9 cellular contexts compared by ENCODE assay signal in the genomic region with DNA sequence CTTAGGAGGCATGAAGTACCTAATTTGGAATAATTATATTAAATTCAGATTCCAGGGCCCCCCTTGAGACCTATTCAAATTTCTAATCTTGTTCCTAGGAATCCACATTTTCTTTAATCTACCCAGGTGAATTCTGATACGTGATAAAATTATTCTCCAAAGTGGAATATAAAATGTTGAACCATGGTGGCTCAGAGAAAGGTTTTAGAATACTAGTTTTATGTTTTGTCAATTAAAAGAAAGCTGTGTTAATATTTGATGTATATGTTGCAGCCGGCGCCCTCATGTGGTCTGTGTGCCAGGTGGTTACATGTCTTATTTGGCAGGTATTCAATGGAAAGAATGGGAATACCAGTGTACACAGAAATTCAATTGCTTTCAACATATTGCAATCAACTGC.
DNase-seq lines count a peak whose midpoint lies in the region; ATAC-seq and TF ChIP-seq lines count a peak whose summit lies in the region.
"Had no signal": no experiment of that assay in that cellular context is flagged by ENCODE, and none has a peak within 500 bp of the region (broad histone marks: within the 10 kb centered on the region; RNA-seq: fewer than 3 reads in every experiment).

No MANE protein-coding gene starts in this region.

- TF ChIP-seq CTCF in fibroblast of mammary gland (conservative IDR thresholded peaks at IDR 0.05; ENCODE audit: control insufficient read depth, insufficient read depth, low read depth, low read length) (peak; percentile 36), uterus (IDR thresholded peaks at IDR 0.05) (no peak)

- H3K36me3 ChIP-seq in uterus, result no peaks in the 10 kb centered on the region

- H3K27me3 ChIP-seq in uterus, result no peaks in the 10 kb centered on the region

- H3K27ac ChIP-seq in uterus, result no peak overlapping the region

- no peak for TF ChIP-seq POLR2A in uterus (IDR thresholded peaks at IDR 0.05)

- DNase-seq in Right ventricle myocardium superior, result peak; percentile 39
- no peak for DNase-seq in left cardiac atrium
- DNase-seq in OCI-M1 (lab: John Stamatoyannopoulos, UW), result peak; percentile 7
- DNase-seq in fibroblast of mammary gland (ENCODE audit: low read depth), result peak; percentile 41
- no peak for DNase-seq in NCI-H446 treated with DMSO at 0.1 percent for 48 hours (lab: John Stamatoyannopoulos, UW)
- no peak for DNase-seq in uterus
- DNase-seq: stimulated activated naive CD8-positive, alpha-beta T cell treated with anti-CD3 and anti-CD28 coated beads, Interleukin-15, Interleukin-2, amounts not matched to agents 100 U/mL and 50 U/mL, for 24 hours had no signal

- H3K4me1 ChIP-seq in uterus, result no peaks in the 10 kb centered on the region

- no peak for ATAC-seq in Right ventricle myocardium superior (ENCODE audit: poor library complexity)
- ATAC-seq in left cardiac atrium, result no peak
- ATAC-seq in GM21529 (IDR thresholded peaks at IDR 0.05; ENCODE audit: unreplicated experiment), result no peak
- ATAC-seq in GM21786 (IDR thresholded peaks at IDR 0.05; ENCODE audit: unreplicated experiment), result no peak
- ATAC-seq: stimulated activated naive CD8-positive, alpha-beta T cell treated with anti-CD3 and anti-CD28 coated beads, Interleukin-15, Interleukin-2, amounts not matched to agents 100 U/mL and 50 U/mL, for 24 hours had no signal

- H3K4me3 ChIP-seq in fibroblast of mammary gland (ENCODE audit: control insufficient read depth, low read depth, low read length), result no peak overlapping the region
- H3K4me3 ChIP-seq in uterus, result no peak overlapping the region

- H3K9me3 ChIP-seq in uterus, result no peaks in the 10 kb centered on the region

- intact Hi-C loops in Right ventricle myocardium superior (cut with DNase I) (no loop called here), left cardiac atrium (cut with DNase I) (no loop called here), uterus (cut with DNase I; ENCODE audit: low total_unique reads) (no loop called here)

Comparison
In these comparisons a context has a peak if more than half of its experiments do, and no peak if none do; other contexts are left out.
1. DNase-seq: peak in Right ventricle myocardium superior (single experiment), OCI-M1 (single experiment) and fibroblast of mammary gland (single experiment); none in left cardiac atrium (single experiment), NCI-H446 treated with DMSO at 0.1 percent for 48 hours (single experiment) and uterus (0 of 2).